28 cellular contexts compared by ENCODE assay signal in the genomic region with DNA sequence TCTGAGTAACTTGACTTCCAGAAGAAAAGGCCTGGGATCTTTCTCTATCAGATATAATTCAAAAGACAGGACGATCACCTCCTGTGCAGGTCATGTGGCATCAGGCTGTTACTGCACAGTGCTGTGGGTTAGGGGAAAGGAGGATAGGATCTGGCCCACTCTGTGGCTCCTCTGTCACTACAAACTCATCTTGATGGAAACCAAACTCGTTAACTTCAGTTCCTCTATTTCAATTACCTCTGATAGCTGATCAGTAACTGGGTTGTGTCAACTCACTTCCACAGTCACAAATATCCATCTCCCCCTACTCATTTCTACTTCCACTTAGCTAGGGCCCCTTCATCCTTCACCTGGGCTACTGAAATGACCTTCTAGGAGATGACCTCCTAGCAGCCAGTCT.
"Had no signal": no experiment of that assay in that cellular context is flagged by ENCODE, and none has a peak within 500 bp of the region (broad histone marks: within the 10 kb centered on the region; RNA-seq: fewer than 3 reads in every experiment).

No MANE protein-coding gene starts in this region.

- DNase-seq: activated B cell treated with CpG ODN at 0.5 μM for 24 hours; activated CD4-positive, alpha-beta T cell treated with anti-CD3 and anti-CD28 coated beads for 48 hours; activated CD4-positive, alpha-beta T cell treated with anti-CD3 and anti-CD28 coated beads, Interleukin-2, amount 50 U/mL, for 1 hour; activated CD4-positive, alpha-beta T cell treated with anti-CD3 and anti-CD28 coated beads, Interleukin-2, amount 50 U/mL, for 48 hours; activated CD8-positive, alpha-beta memory T cell treated with anti-CD3 and anti-CD28 coated beads for 24 hours; activated CD8-positive, alpha-beta T cell treated with anti-CD3 and anti-CD28 coated beads for 36 hours; activated effector memory CD4-positive, alpha-beta T cell treated with anti-CD3 and anti-CD28 coated beads, Interleukin-2, amount 50 U/mL, for 16 hours; activated naive CD4-positive, alpha-beta T cell treated with anti-CD3 and anti-CD28 coated beads for 36 hours; activated naive CD8-positive, alpha-beta T cell treated with anti-CD3 and anti-CD28 coated beads for 36 hours; activated naive CD8-positive, alpha-beta T cell treated with anti-CD3 and anti-CD28 coated beads, Interleukin-2, amount 50 U/mL, for 24 hours; activated T-cell treated with anti-CD3 and anti-CD28 coated beads, Interleukin-2, amount 50 U/mL, for 4 hours; adrenal gland; amygdala; aorta; body of pancreas; effector CD8-positive, alpha-beta T cell; esophagus squamous epithelium; foreskin melanocyte; heart right ventricle; T-helper 17 cell; T1000; WERI-Rb-1 had no signal

- H3K4me3 ChIP-seq: adrenal gland, body of pancreas, esophagus squamous epithelium, gastroesophageal sphincter, heart right ventricle had no signal

- ATAC-seq: activated CD4-positive, CD25-positive, alpha-beta regulatory T cell treated with anti-CD3 and anti-CD28 coated beads, Interleukin-2, amount 50 U/mL, for 24 hours; activated CD8-positive, alpha-beta T cell treated with anti-CD3 and anti-CD28 coated beads for 36 hours; activated naive CD8-positive, alpha-beta T cell treated with anti-CD3 and anti-CD28 coated beads, Interleukin-2, amount 50 U/mL, for 24 hours; activated T-cell treated with anti-CD3 and anti-CD28 coated beads, Interleukin-2, amount 50 U/mL, for 4 hours; body of pancreas; gastroesophageal sphincter; heart right ventricle; T-helper 17 cell had no signal

- H3K27ac ChIP-seq: adrenal gland, body of pancreas, epithelial cell of prostate, esophagus squamous epithelium, gastroesophageal sphincter, heart right ventricle, WERI-Rb-1 had no signal

- FAIRE-seq: colon, endometrium, endothelial cell of umbilical vein had no signal
